In genomic region chr19:38213911-38214625, GRCh38 we compare ENCODE assay signal across 8 cellular contexts. TPM values are rescaled to one million over a fixed set of nuclear protein-coding genes. Genes with fewer than 3 reads are reported as not detected.
DNase-seq lines count a peak whose midpoint lies in the region; ATAC-seq and TF ChIP-seq lines count a peak whose summit lies in the region.

No MANE protein-coding gene starts in this region.

- WGBS in esophagus squamous epithelium, 2 donors, result 43 to 51% methylated on average over 22 of the region's 24 CpGs
- 58 to 62% methylated on average over 24 of the region's 24 CpGs for WGBS in lower leg skin, 2 donors

- no peak overlapping the region for H3K27ac ChIP-seq in esophagus squamous epithelium

- intact Hi-C loops in activated B cell treated with CpG ODN at 0.5 μM for 24 hours (cut with micrococcal nuclease) (no loop called here), esophagus squamous epithelium (cut with DNase I) (no loop called here), lower leg skin (cut with DNase I; ENCODE audit: low total_unique reads) (no loop called here)

- TF ChIP-seq POLR2A in esophagus squamous epithelium (IDR thresholded peaks at IDR 0.05) (no peak), lower leg skin (IDR thresholded peaks at IDR 0.05) (no peak)

- H3K36me3 ChIP-seq in esophagus squamous epithelium, result no peaks in the 10 kb centered on the region

- H3K4me3 ChIP-seq in cardiac fibroblast (replicated peaks in 1 of 2; ENCODE audit: low read depth in 2 of 2, low read length in 2 of 2), result no peak overlapping the region
- H3K4me3 ChIP-seq in esophagus squamous epithelium, result no peak overlapping the region
- H3K4me3 ChIP-seq in lower leg skin (ENCODE audit: low read depth, poor library complexity, severe bottlenecking), result no peak overlapping the region

- peaks cover 32% of the 10 kb centered on the region for H3K4me1 Mint-ChIP-seq in activated B cell treated with CpG ODN at 0.5 μM for 24 hours

- no peaks in the 10 kb centered on the region for H3K9me3 Mint-ChIP-seq in activated B cell treated with CpG ODN at 0.5 μM for 24 hours

- peaks cover 12 to 100% (median 14%) of the 10 kb centered on the region in 4 donors for H3K27me3 ChIP-seq in esophagus squamous epithelium

- CTCF ChIA-PET in activated B cell treated with CpG ODN at 0.5 μM for 24 hours (lab: Charles Lee), result no interaction called here

- H3K4me3 Mint-ChIP-seq in activated B cell treated with CpG ODN at 0.5 μM for 24 hours, result no peak overlapping the region

- POLR2A ChIA-PET in activated B cell treated with CpG ODN at 0.5 μM for 24 hours (lab: Charles Lee), result interaction anchor here (0.6 kb wide), 1 partner anchor 198 kb away, joined by 3 read pairs; no protein-coding TSS in a partner anchor

- H3K36me3 Mint-ChIP-seq in activated B cell treated with CpG ODN at 0.5 μM for 24 hours (ENCODE audit: low read depth), result no peaks in the 10 kb centered on the region

- peaks cover 25% of the 10 kb centered on the region for H3K27me3 Mint-ChIP-seq in activated B cell treated with CpG ODN at 0.5 μM for 24 hours

- H3K27ac Mint-ChIP-seq in activated B cell treated with CpG ODN at 0.5 μM for 24 hours, result no peak overlapping the region

- peak; percentile 87 for DNase-seq in Ammon's horn (ENCODE audit: low spot score)
- DNase-seq in activated B cell treated with CpG ODN at 0.5 μM for 24 hours, result peak; percentile 27
- DNase-seq in cardiac fibroblast (ENCODE audit: low read depth in 2 of 2), result peak; percentile 29 to 31
- peak; percentile 33 for DNase-seq in stimulated activated CD4-positive, alpha-beta T cell treated with anti-CD3 and anti-CD28 coated beads, Interleukin-12 subunit alpha, Interleukin-12 subunit beta, amount 100 ng/mL, for 4 hours
- DNase-seq in esophagus squamous epithelium (lab: John Stamatoyannopoulos, UW), result no peak
- DNase-seq in medulla oblongata (ENCODE audit: extremely low spot score), result no peak
- DNase-seq in lower leg skin (ENCODE audit: low spot score in 2 of 2), result no peak

- H3K9me3 ChIP-seq in esophagus squamous epithelium, result no peaks in the 10 kb centered on the region

- peak; percentile 52 for ATAC-seq in HG02938 (IDR thresholded peaks at IDR 0.05; ENCODE audit: unreplicated experiment)
- peak; percentile 60 for ATAC-seq in activated B cell treated with CpG ODN at 0.5 μM for 24 hours (ENCODE audit: low read depth)

- TF ChIP-seq CTCF in activated B cell treated with CpG ODN at 0.5 μM for 24 hours (IDR thresholded peaks at IDR 0.05), result no peak
- no peak for TF ChIP-seq CTCF in cardiac fibroblast (IDR thresholded peaks at IDR 0.05; ENCODE audit: low read depth, low read length)
- no peak for TF ChIP-seq CTCF in esophagus squamous epithelium (IDR thresholded peaks at IDR 0.05)
- TF ChIP-seq CTCF in lower leg skin (IDR thresholded peaks at IDR 0.05), result no peak

- peaks cover 14 to 29% (median 22%) of the 10 kb centered on the region in 3 donors for H3K4me1 ChIP-seq in esophagus squamous epithelium

RNA-seq across cellular contexts. Expression of gene DPF1, which starts 10.0 kb away (rescaled TPM):
- not detected in 2 replicates for total RNA-seq in activated B cell treated with CpG ODN at 0.5 μM for 24 hours
- 1 to 10 TPM in 1 of 4 donors, under 1 TPM in 1, not detected in 2; 0.44 to 2.5 TPM for total RNA-seq in esophagus squamous epithelium
- total RNA-seq in lower leg skin, result not detected

RNA-seq across cellular contexts. Expression of gene PPP1R14A, which starts 42.1 kb away (rescaled TPM):
- total RNA-seq in activated B cell treated with CpG ODN at 0.5 μM for 24 hours, result 17.2 and 17.4 TPM in 2 replicates
- total RNA-seq in esophagus squamous epithelium, result 100 to 1,000 TPM in 1 of 4 donors, 10 to 100 TPM in 2, 1 to 10 TPM in 1; 1.1 to 101 (median 26.3) TPM
- 10 to 100 TPM in 1 of 4 donors, 1 to 10 TPM in 3; 3.8 to 19.6 (median 7.1) TPM for total RNA-seq in lower leg skin

RNA-seq across cellular contexts. Expression of gene SPINT2, which starts 50.3 kb away (rescaled TPM):
- total RNA-seq in activated B cell treated with CpG ODN at 0.5 μM for 24 hours (70.3 and 73.4 TPM in 2 replicates), esophagus squamous epithelium (100 to 1,000 TPM; 345 to 663 (median 433) TPM), lower leg skin (100 to 1,000 TPM; 401 to 505 (median 497) TPM)

Comparison
In these comparisons a context has a peak if more than half of its experiments do, and no peak if none do; other contexts are left out.
1. DNase-seq: peak in Ammon's horn (single experiment), activated B cell treated with CpG ODN at 0.5 μM for 24 hours (single experiment), cardiac fibroblast (2 of 2) and stimulated activated CD4-positive, alpha-beta T cell treated with anti-CD3 and anti-CD28 coated beads, Interleukin-12 subunit alpha, Interleukin-12 subunit beta, amount 100 ng/mL, for 4 hours (single experiment); none in esophagus squamous epithelium (single experiment), medulla oblongata (single experiment) and lower leg skin (0 of 2).